Comparison of ENCODE assay signal across 10 cellular contexts in the genomic region with DNA sequence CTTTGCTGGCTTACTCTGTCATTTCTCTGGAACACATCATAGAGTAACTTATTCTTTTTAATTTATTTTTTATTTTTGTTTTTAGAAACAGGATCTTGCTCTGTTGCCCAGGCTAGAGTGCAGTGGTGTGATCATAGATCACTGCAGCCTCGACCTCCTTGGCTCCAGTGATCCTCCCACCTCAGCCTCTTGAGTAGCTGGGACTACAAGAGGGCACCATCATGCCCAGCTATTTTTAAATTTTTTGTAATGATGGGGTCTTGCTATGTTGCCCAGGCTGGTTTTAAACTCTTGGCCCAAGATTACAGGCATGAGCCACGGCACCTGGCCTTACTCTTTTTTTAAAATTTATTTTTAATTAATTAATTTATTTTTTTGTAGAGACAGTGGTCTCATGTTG. TPM values are rescaled to one million over a fixed set of nuclear protein-coding genes. Genes with fewer than 3 reads are reported as not detected.
"Had no signal": no experiment of that assay in that cellular context is flagged by ENCODE, and none has a peak within 500 bp of the region (broad histone marks: within the 10 kb centered on the region; RNA-seq: fewer than 3 reads in every experiment).

No MANE protein-coding gene starts in this region.

- H3K27me3 Mint-ChIP-seq: IgD-negative memory B cell had no signal

- DNase-seq: IMR-90, KBM-7, KG1 had no signal

- H3K4me2 ChIP-seq: KMS-11 had no signal

- H3K27ac Mint-ChIP-seq: IgD-negative memory B cell had no signal

- H3K36me3 Mint-ChIP-seq: IgD-negative memory B cell had no signal

- FAIRE-seq: HepG2, HTR-8/SVneo had no signal

- H3K4me1 Mint-ChIP-seq: IgD-negative memory B cell had no signal

- H3K9ac ChIP-seq: KMS-11 had no signal

- H3K4me3 Mint-ChIP-seq: IgD-negative memory B cell had no signal

- ATAC-seq: HepG2 had no signal

- H3K27ac ChIP-seq: HL-60, KMS-11 had no signal

RNA-seq across cellular contexts. Expression of gene RD3L, which starts 32.2 kb away (rescaled TPM):
- total RNA-seq: HepG2, HT-29, HT1080, IMR-90 had no signal
- polyA plus RNA-seq: HepG2, IgD-negative memory B cell, IMR-90 had no signal

RNA-seq across cellular contexts. Expression of gene TDRD9, which starts 46.3 kb away (rescaled TPM):
- total RNA-seq: HepG2, HT-29, HT1080 had no signal
- polyA plus RNA-seq: HepG2 had no signal
